In the genomic region with DNA sequence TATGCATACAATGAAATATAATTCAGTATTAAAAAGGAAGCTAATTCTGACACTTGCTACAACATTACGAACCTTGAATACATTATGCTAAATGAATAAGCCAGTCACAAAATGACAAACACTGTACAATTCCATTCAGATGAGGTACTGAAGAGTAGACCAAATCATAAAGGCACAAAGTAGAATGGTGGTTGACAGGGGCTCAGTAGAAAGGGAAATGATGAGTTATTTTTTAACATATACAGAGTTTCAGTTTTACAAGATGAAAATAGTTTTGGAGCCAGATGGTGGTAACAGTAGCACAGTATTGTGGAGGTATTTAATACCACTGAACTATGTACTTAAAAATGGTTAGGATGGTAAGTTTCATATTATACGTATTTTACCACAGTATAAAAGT, we compare ENCODE assay signal across 11 cellular contexts.
DNase-seq lines count a peak whose midpoint lies in the region; ATAC-seq and TF ChIP-seq lines count a peak whose summit lies in the region.
"Had no signal": no experiment of that assay in that cellular context is flagged by ENCODE, and none has a peak within 500 bp of the region (broad histone marks: within the 10 kb centered on the region; RNA-seq: fewer than 3 reads in every experiment).

No MANE protein-coding gene starts in this region.

- H3K27me3 ChIP-seq in SU-DHL-6 (ENCODE audit: low read length), result no peaks in the 10 kb centered on the region
- H3K27me3 ChIP-seq: esophagus muscularis mucosa had no signal

- H3F3A ChIP-seq in SU-DHL-6 (ENCODE audit: insufficient read depth), result no peaks in the 10 kb centered on the region

- H3K9me2 ChIP-seq in SU-DHL-6 (replicated peaks; ENCODE audit: insufficient read depth, low read length), result no peaks in the 10 kb centered on the region

- ATAC-seq in GM18870 (IDR thresholded peaks at IDR 0.05; ENCODE audit: unreplicated experiment) (peak; percentile 99), GM21367 (IDR thresholded peaks at IDR 0.05; ENCODE audit: unreplicated experiment) (peak; percentile 92), HG03025 (IDR thresholded peaks at IDR 0.05; ENCODE audit: low FRiP score, unreplicated experiment) (peak; percentile 91)

- TF ChIP-seq POLR2A in erythroblast (IDR thresholded peaks at IDR 0.05; ENCODE audit: low read length), result no peak

- H2AFZ ChIP-seq in SU-DHL-6 (ENCODE audit: low read depth, low read length, severe bottlenecking), result no peak overlapping the region

- no peaks in the 10 kb centered on the region for H3K36me3 ChIP-seq in SU-DHL-6 (ENCODE audit: low read length)
- H3K36me3 ChIP-seq: esophagus muscularis mucosa had no signal

- no peaks in the 10 kb centered on the region for H4K20me1 ChIP-seq in SU-DHL-6 (ENCODE audit: low read depth, low read length)

- no peak overlapping the region for H3K27ac ChIP-seq in SU-DHL-6 (ENCODE audit: low read depth, low read length)
- H3K27ac ChIP-seq: esophagus muscularis mucosa had no signal

- TF ChIP-seq CTCF in SU-DHL-6 (IDR thresholded peaks at IDR 0.05; ENCODE audit: insufficient read depth, low read length, poor library complexity, severe bottlenecking), result no peak

- DNase-seq in erythroblast (lab: John Stamatoyannopoulos, UW) (no peak), ACHN (no peak), NCI-H2171 (lab: John Stamatoyannopoulos, UW) (no peak)
- DNase-seq: activated CD4-positive, alpha-beta T cell treated with anti-CD3 and anti-CD28 coated beads, Interleukin-2, amount 50 U/mL, for 48 hours; islet precursor cell; NCI-H526 treated with DMSO at 0.1 percent for 48 hours had no signal

- no peaks in the 10 kb centered on the region; the same call in 1 of the 2 replicates for H3K9me3 ChIP-seq in SU-DHL-6 (ENCODE audit: insufficient read depth, low read length)
- H3K9me3 ChIP-seq: esophagus muscularis mucosa had no signal

- in situ Hi-C loops in ACHN (cut with HindIII; ENCODE audit: low pct_ligation_motif_present, low pct_unique_long_range_greater_than_20kb, low sequenced_read_pairs), result no loop called here

- no peaks in the 10 kb centered on the region for H3K79me2 ChIP-seq in SU-DHL-6 (ENCODE audit: insufficient read depth, low read length)

- H3K4me3 ChIP-seq in SU-DHL-6 (ENCODE audit: insufficient read depth, low read length, poor library complexity, severe bottlenecking), result no peak overlapping the region
- H3K4me3 ChIP-seq: esophagus muscularis mucosa had no signal

- H3K4me2 ChIP-seq in SU-DHL-6 (ENCODE audit: low read depth, low read length, poor library complexity, severe bottlenecking), result peak overlapping the region; percentile 24

- H3K9ac ChIP-seq in SU-DHL-6 (ENCODE audit: low read length), result no peak overlapping the region
